ENCODE assay signal across 8 cellular contexts in the genomic region with DNA sequence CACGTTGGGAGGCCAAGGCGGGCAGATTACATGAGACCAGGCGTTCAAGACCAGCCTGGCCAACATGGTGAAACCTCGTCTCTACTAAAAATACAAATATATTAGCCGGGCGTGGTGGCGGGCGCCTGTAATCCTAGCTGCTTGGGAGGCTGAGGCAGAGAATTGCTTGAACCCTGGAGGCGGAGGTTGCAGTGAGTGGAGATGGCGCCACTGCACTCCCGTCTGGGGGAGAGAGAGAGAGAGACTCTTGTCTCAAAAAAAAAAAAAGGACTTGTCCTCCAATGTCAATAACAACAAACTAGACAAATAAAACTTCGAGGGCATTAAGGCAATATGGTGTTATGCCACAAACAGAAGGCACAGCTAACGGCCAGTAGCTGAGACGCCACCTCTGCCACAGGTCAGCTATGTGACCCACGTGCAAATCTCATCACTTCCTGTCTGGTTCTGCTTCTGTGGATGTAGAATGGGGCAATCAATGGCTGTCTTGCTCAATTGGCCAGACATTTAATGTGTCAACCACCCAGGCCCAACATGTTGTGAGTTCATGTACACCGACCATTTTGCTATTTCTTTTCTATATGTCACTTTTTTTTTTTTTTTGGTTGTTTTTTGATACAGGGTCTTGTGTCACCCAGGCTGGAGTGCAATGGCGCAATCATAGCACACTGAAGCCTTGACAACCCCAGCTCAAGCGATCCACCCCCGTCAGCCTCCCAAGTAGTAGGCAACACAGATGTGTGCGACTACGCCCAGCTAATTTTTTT. TPM values are rescaled to one million over a fixed set of nuclear protein-coding genes. Genes with fewer than 3 reads are reported as not detected.
DNase-seq lines count a peak whose midpoint lies in the region; ATAC-seq, FAIRE-seq and TF ChIP-seq lines count a peak whose summit lies in the region.

No MANE protein-coding gene starts in this region.

- H3K36me3 ChIP-seq in HepG2 (replicated peaks in 1 of 2; ENCODE audit: control insufficient read depth in 1 of 2, insufficient read depth in 2 of 2, low read length in 2 of 2) = peaks cover 0 to under 1% of the 10 kb centered on the region in 2 experiments; a peak in 3 of 5 replicates

- peaks cover 84% of the 10 kb centered on the region for H3K4me1 ChIP-seq in HepG2 (ENCODE audit: insufficient read depth, low read length)

- peak overlapping the region; percentile 90 for H3K27ac Mint-ChIP-seq in stimulated activated naive CD8-positive, alpha-beta T cell treated with anti-CD3 and anti-CD28 coated beads, Interleukin-15, Interleukin-2, amounts not matched to agents 100 ng/mL and 50 ng/mL, for 24 hours

- CTCF ChIA-PET in AG04450 (lab: Charles Lee) (interaction anchor here (0.6 to 2.2 kb wide), 4 partner anchors 17 to 101 kb away, joined by 3 to 7 read pairs (median 4); a partner anchor contains a TSS), HepG2 (lab: Yijun Ruan, JAX; ENCODE audit: low intra/inter-chr PET ratio, low total read pairs) (no interaction called here)

- H3K9ac ChIP-seq in HepG2 (ENCODE audit: insufficient read depth, low read depth, low read length) = peak overlapping the region; percentile 99

- no peaks in the 10 kb centered on the region for H3K27me3 ChIP-seq in AG04450 (ENCODE audit: control insufficient read depth, insufficient read depth, low read length)
- no peaks in the 10 kb centered on the region; a peak in 1 of 5 replicates for H3K27me3 ChIP-seq in HepG2 (ENCODE audit: control insufficient read depth in 1 of 2, insufficient read depth in 2 of 2, low read length in 2 of 2)

- no peaks in the 10 kb centered on the region for H3K9me3 ChIP-seq in AG04450 (ENCODE audit: control insufficient read depth, insufficient read depth, low read length)
- no peaks in the 10 kb centered on the region for H3K9me3 ChIP-seq in HepG2 (ENCODE audit: low read length)

- peaks cover 50% of the 10 kb centered on the region for H3K4me1 Mint-ChIP-seq in stimulated activated naive CD8-positive, alpha-beta T cell treated with anti-CD3 and anti-CD28 coated beads, Interleukin-15, Interleukin-2, amounts not matched to agents 100 ng/mL and 50 ng/mL, for 24 hours (ENCODE audit: low read depth)

- H3K4me3 ChIP-seq in AG04450 (ENCODE audit: low read depth, low read length) (peak overlapping the region; percentile 86), cardiac fibroblast (replicated peaks in 1 of 2; ENCODE audit: low read depth in 2 of 2, low read length in 2 of 2) (peak overlapping the region; percentile 37 to 89), HepG2 (replicated peaks in 1 of 3; ENCODE audit: insufficient read depth in 1 of 3, low read depth in 2 of 3, low read length in 3 of 3) (peak overlapping the region; percentile 62 to 97 (median 62); a peak in 5 of 6 replicates)

- H3K4me3 Mint-ChIP-seq in stimulated activated naive CD8-positive, alpha-beta T cell treated with anti-CD3 and anti-CD28 coated beads, Interleukin-15, Interleukin-2, amounts not matched to agents 100 ng/mL and 50 ng/mL, for 24 hours = peak overlapping the region; percentile 89

- TF ChIP-seq RAD21 in HepG2 (CRISPR knock-in tag; IDR thresholded peaks at IDR 0.05) = no peak

- no peaks in the 10 kb centered on the region for H3K9me3 Mint-ChIP-seq in stimulated activated naive CD8-positive, alpha-beta T cell treated with anti-CD3 and anti-CD28 coated beads, Interleukin-15, Interleukin-2, amounts not matched to agents 100 ng/mL and 50 ng/mL, for 24 hours

- peak; percentile 57 to 72 for TF ChIP-seq EP300 in HepG2 (IDR thresholded peaks at IDR 0.05; ENCODE audit: low read depth in 2 of 2, low read length in 2 of 2)
- TF ChIP-seq EP300 in HepG2 (CRISPR knock-in tag; IDR thresholded peaks at IDR 0.05; ENCODE audit: borderline replicate concordance) = peak; percentile 75

- POLR2A ChIA-PET in AG04450 (lab: Yijun Ruan, JAX) = interaction anchor here (0.6 to 3.4 kb wide), 16 partner anchors 14 to 488 kb away, joined by 3 to 29 read pairs (median 4); a partner anchor contains a TSS
- POLR2A ChIA-PET in HepG2 (lab: Yijun Ruan, JAX) = interaction anchor here (0.7 to 4.8 kb wide), 45 partner anchors 10 to 801 kb away, joined by 3 to 207 read pairs (median 8); a partner anchor contains a TSS

- BruUV-seq in HepG2 (replicated peaks; lab: Mats Ljungman, UMichigan) = TSS peak; percentile 91

- H3K4me2 ChIP-seq in HepG2 (ENCODE audit: low read depth, low read length) = peak overlapping the region; percentile 83

- H3K27me3 Mint-ChIP-seq in stimulated activated naive CD8-positive, alpha-beta T cell treated with anti-CD3 and anti-CD28 coated beads, Interleukin-15, Interleukin-2, amounts not matched to agents 100 ng/mL and 50 ng/mL, for 24 hours = no peaks in the 10 kb centered on the region

- in situ Hi-C loops in GM13977 (cut with MboI; ENCODE audit: low pct_unique_long_range_greater_than_20kb, low sequenced_read_pairs, unreplicated experiment) = no loop called here
- in situ Hi-C loops in HepG2 (cut with HindIII; ENCODE audit: extremely low pct_ligation_motif_present, low pct_unique_long_range_greater_than_20kb) = no loop called here

- DNase-seq in AG04450 (ENCODE audit: low read depth, low spot score) (no peak), GM13977 (ENCODE audit: low spot score) (peak; percentile 36), RPMI7951 (ENCODE audit: low read depth) (peak; percentile 56), cardiac fibroblast (ENCODE audit: low read depth in 2 of 2) (peak; percentile 76 to 88), HepG2 (ENCODE audit: low spot score) (peak; percentile 98)

- H3K27ac ChIP-seq in AG04450 (ENCODE audit: low read depth, low read length) = peak overlapping the region; percentile 78
- peak overlapping the region; percentile 94 for H3K27ac ChIP-seq in HepG2 (ENCODE audit: extremely low read length, insufficient read depth, low read length)

- H2AFZ ChIP-seq in HepG2 (ENCODE audit: low read length) = no peak overlapping the region

- H4K20me1 ChIP-seq in HepG2 (ENCODE audit: insufficient read depth, low read length) = peaks cover 30% of the 10 kb centered on the region

- peak; percentile 81 to 87 for TF ChIP-seq POLR2A in HepG2 (IDR thresholded peaks at IDR 0.05; ENCODE audit: insufficient read depth in 1 of 2, low read depth in 2 of 2, low read length in 2 of 2)

- FAIRE-seq in HepG2 (lab: Jason Lieb, UNC) = peak; percentile 73

- intact Hi-C loops in HepG2 (cut with micrococcal nuclease; ENCODE audit: unreplicated experiment) = loop anchor here (2.0 to 10.0 kb wide), 4 partner anchors 43 to 171 kb away; a partner anchor contains a TSS

- 5% methylated on average over 20 of the region's 21 CpGs for WGBS in HepG2 (ENCODE audit: low lambda C conversion rate)

- H3K36me3 Mint-ChIP-seq in stimulated activated naive CD8-positive, alpha-beta T cell treated with anti-CD3 and anti-CD28 coated beads, Interleukin-15, Interleukin-2, amounts not matched to agents 100 ng/mL and 50 ng/mL, for 24 hours (ENCODE audit: low read depth) = peaks cover 24% of the 10 kb centered on the region

- peaks cover 38% of the 10 kb centered on the region for H3K79me2 ChIP-seq in HepG2 (ENCODE audit: insufficient read depth, low read length)

- TF ChIP-seq CTCF in AG04450 (IDR thresholded peaks at IDR 0.05; ENCODE audit: low read depth, low read length) (no peak), GM13977 (IDR thresholded peaks at IDR 0.05; ENCODE audit: extremely low read depth, insufficient read depth, missing control alignments) (no peak), cardiac fibroblast (IDR thresholded peaks at IDR 0.05; ENCODE audit: low read depth, low read length) (no peak), HepG2 (CRISPR knock-in tag; IDR thresholded peaks at IDR 0.05) (no peak)

- ATAC-seq in HepG2 (peak; percentile 62), HG03342 (IDR thresholded peaks at IDR 0.05; ENCODE audit: unreplicated experiment) (no peak), GM21737 (IDR thresholded peaks at IDR 0.05; ENCODE audit: unreplicated experiment) (no peak)

RNA-seq across cellular contexts. Expression of a gene that starts 0.8 kb away (rescaled TPM):
- polyA plus RNA-seq in AG04450 (2011; rRNA removed) (35.8 and 37.7 TPM in 2 replicates), HepG2 (2011; rRNA removed) (123 and 124 TPM in 2 replicates)
- 23.1 and 28.4 TPM in 2 replicates for polyA minus RNA-seq in AG04450 (2011; rRNA and poly(A)+ RNA removed)
- total RNA-seq in RPMI7951 (2014; rRNA removed; shearing (Covaris generic)) = 18.8 and 21.7 TPM in 2 replicates
- total RNA-seq in HepG2 (2016; rRNA removed; fragmentation: Illumina TruSeq; extraction: Trizol) = 46.4 and 74.9 TPM in 2 replicates
- 35.1 and 37.4 TPM in 2 replicates for total RNA-seq in HepG2 (2016; cell fraction: cytosol; rRNA removed; fragmentation: Illumina TruSeq; extraction: Trizol; ENCODE audit: low read depth)
- 41.1 and 74.2 TPM in 2 replicates for total RNA-seq in HepG2 (2016; cell fraction: insoluble cytoplasmic fraction; rRNA removed; fragmentation: Illumina TruSeq; extraction: Trizol)
- 66.4 and 69.7 TPM in 2 replicates for total RNA-seq in HepG2 (2016; cell fraction: membrane; rRNA removed; fragmentation: Illumina TruSeq; extraction: Trizol)
- 67.8 and 74.4 TPM in 2 replicates for total RNA-seq in HepG2 (2016; cell fraction: nucleus; rRNA removed; fragmentation: Illumina TruSeq; extraction: Trizol)
- polyA plus RNA-seq in HepG2 (2011; cell fraction: cytosol; rRNA removed) = 124 and 127 TPM in 2 replicates
- 90.0 and 92.7 TPM in 2 replicates for polyA plus RNA-seq in HepG2 (2011; cell fraction: nucleus; rRNA removed)
- 52.3 and 58.7 TPM in 2 replicates for polyA plus RNA-seq in HepG2 (2012)
- polyA plus RNA-seq in HepG2 (2016; cell fraction: cytosol; fragmentation: Illumina TruSeq; extraction: Trizol; ENCODE audit: low read depth) = 27.8 and 29.0 TPM in 2 replicates
- polyA plus RNA-seq in HepG2 (2016; cell fraction: insoluble cytoplasmic fraction; fragmentation: Illumina TruSeq; extraction: Trizol; ENCODE audit: low read depth) = 50.3 and 56.6 TPM in 2 replicates
- 51.9 and 62.9 TPM in 2 replicates for polyA plus RNA-seq in HepG2 (2016; cell fraction: membrane; fragmentation: Illumina TruSeq; extraction: Trizol; ENCODE audit: low read depth)
- 110 TPM in 2 replicates for polyA plus RNA-seq in HepG2 (2016; cell fraction: nucleus; fragmentation: Illumina TruSeq; extraction: Trizol; ENCODE audit: insufficient read depth, low read depth)
- 53.2 and 119 TPM in 2 replicates for polyA minus RNA-seq in HepG2 (2011; rRNA and poly(A)+ RNA removed; ENCODE audit: low replicate concordance)
- polyA minus RNA-seq in HepG2 (2011; cell fraction: cytosol; rRNA and poly(A)+ RNA removed) = 62.7 TPM in 2 replicates
- 73.1 and 73.3 TPM in 2 replicates for polyA minus RNA-seq in HepG2 (2011; cell fraction: nucleus; rRNA and poly(A)+ RNA removed)

RNA-seq across cellular contexts. Expression of a gene that starts 53.6 kb away (rescaled TPM):
- polyA plus RNA-seq in AG04450 (2011; rRNA removed) (66.9 and 72.6 TPM in 2 replicates), HepG2 (2011; rRNA removed) (28.4 and 36.8 TPM in 2 replicates)
- polyA minus RNA-seq in AG04450 (2011; rRNA and poly(A)+ RNA removed) = 32.0 and 40.6 TPM in 2 replicates
- total RNA-seq in RPMI7951 (2014; rRNA removed; shearing (Covaris generic)) = 22.1 and 32.4 TPM in 2 replicates
- 29.2 and 51.5 TPM in 2 replicates for total RNA-seq in HepG2 (2016; rRNA removed; fragmentation: Illumina TruSeq; extraction: Trizol)
- 36.4 and 39.0 TPM in 2 replicates for total RNA-seq in HepG2 (2016; cell fraction: cytosol; rRNA removed; fragmentation: Illumina TruSeq; extraction: Trizol; ENCODE audit: low read depth)
- total RNA-seq in HepG2 (2016; cell fraction: insoluble cytoplasmic fraction; rRNA removed; fragmentation: Illumina TruSeq; extraction: Trizol) = 27.9 and 45.5 TPM in 2 replicates
- total RNA-seq in HepG2 (2016; cell fraction: membrane; rRNA removed; fragmentation: Illumina TruSeq; extraction: Trizol) = 21.9 and 22.1 TPM in 2 replicates
- total RNA-seq in HepG2 (2016; cell fraction: nucleus; rRNA removed; fragmentation: Illumina TruSeq; extraction: Trizol) = 62.9 and 69.9 TPM in 2 replicates
- 17.3 and 26.0 TPM in 2 replicates for polyA plus RNA-seq in HepG2 (2011; cell fraction: cytosol; rRNA removed)
- polyA plus RNA-seq in HepG2 (2011; cell fraction: nucleus; rRNA removed) = 65.4 and 82.1 TPM in 2 replicates
- polyA plus RNA-seq in HepG2 (2012) = 38.8 and 45.6 TPM in 2 replicates
- 7.0 and 7.9 TPM in 2 replicates for polyA plus RNA-seq in HepG2 (2016; cell fraction: cytosol; fragmentation: Illumina TruSeq; extraction: Trizol; ENCODE audit: low read depth)
- 53.0 and 59.0 TPM in 2 replicates for polyA plus RNA-seq in HepG2 (2016; cell fraction: insoluble cytoplasmic fraction; fragmentation: Illumina TruSeq; extraction: Trizol; ENCODE audit: low read depth)
- polyA plus RNA-seq in HepG2 (2016; cell fraction: membrane; fragmentation: Illumina TruSeq; extraction: Trizol; ENCODE audit: low read depth) = 12.7 and 13.1 TPM in 2 replicates
- polyA plus RNA-seq in HepG2 (2016; cell fraction: nucleus; fragmentation: Illumina TruSeq; extraction: Trizol; ENCODE audit: insufficient read depth, low read depth) = 118 and 123 TPM in 2 replicates
- polyA minus RNA-seq in HepG2 (2011; rRNA and poly(A)+ RNA removed; ENCODE audit: low replicate concordance) = 15.6 and 21.1 TPM in 2 replicates
- 19.2 and 27.3 TPM in 2 replicates for polyA minus RNA-seq in HepG2 (2011; cell fraction: cytosol; rRNA and poly(A)+ RNA removed)
- polyA minus RNA-seq in HepG2 (2011; cell fraction: nucleus; rRNA and poly(A)+ RNA removed) = 93.7 and 101 TPM in 2 replicates
